8 cellular contexts compared by ENCODE assay signal in genomic region chr11:636511-637332, GRCh38. TPM values are rescaled to one million over a fixed set of nuclear protein-coding genes. Genes with fewer than 3 reads are reported as not detected.
A peak's percentile ranks its signal among the peaks of the same experiment; 100 is the strongest.
DNase-seq lines count a peak whose midpoint lies in the region; ATAC-seq and TF ChIP-seq lines count a peak whose summit lies in the region.

TSS of gene DRD4 (plus strand) at chr11:637269. CDS start at chr11:637305, 36 bp downstream.

- no peaks in the 10 kb centered on the region for H3K9me3 ChIP-seq in upper lobe of right lung
- H3K9me3 ChIP-seq in SJCRH30 (replicated peaks), result no peaks in the 10 kb centered on the region

- no peaks in the 10 kb centered on the region for H3K9me3 Mint-ChIP-seq in effector memory CD8-positive, alpha-beta T cell
- H3K9me3 Mint-ChIP-seq in memory B cell, result no peaks in the 10 kb centered on the region

- no peak within 1 kb of the TSS for H3K27ac Mint-ChIP-seq in effector memory CD8-positive, alpha-beta T cell
- peak within 1 kb of the TSS; percentile 58 for H3K27ac Mint-ChIP-seq in memory B cell

- H3K36me3 Mint-ChIP-seq in effector memory CD8-positive, alpha-beta T cell (ENCODE audit: insufficient read depth), result no peaks in the 10 kb centered on the region
- peaks cover 5% of the 10 kb centered on the region for H3K36me3 Mint-ChIP-seq in memory B cell

- ATAC-seq in effector memory CD8-positive, alpha-beta T cell (replicated peaks), result peak; percentile 30
- ATAC-seq in memory B cell (ENCODE audit: low read depth) (no peak), upper lobe of right lung (peak; percentile 70)

- H3K4me3 ChIP-seq in upper lobe of right lung (no peak within 1 kb of the TSS), SJCRH30 (no peak within 1 kb of the TSS)

- H3K36me3 ChIP-seq in upper lobe of right lung (no peaks in the 10 kb centered on the region), SJCRH30 (no peaks in the 10 kb centered on the region)

- H3K4me3 Mint-ChIP-seq in effector memory CD8-positive, alpha-beta T cell, result peak within 1 kb of the TSS; percentile 57 to 58
- peak within 1 kb of the TSS; percentile 63 for H3K4me3 Mint-ChIP-seq in memory B cell

- no peak for TF ChIP-seq CTCF in upper lobe of right lung (IDR thresholded peaks at IDR 0.05)

- DNase-seq in activated naive CD4-positive, alpha-beta T cell treated with anti-CD3 and anti-CD28 coated beads, Interleukin-2, amount 50 U/mL, for 16 hours, result peak; percentile 13
- no peak for DNase-seq in activated naive CD4-positive, alpha-beta T cell (lab: John Stamatoyannopoulos, UW)
- no peak for DNase-seq in effector memory CD8-positive, alpha-beta T cell
- DNase-seq in memory B cell (ENCODE audit: low spot score in 2 of 2) (no peak), upper lobe of right lung (no peak), caudate nucleus (lab: John Stamatoyannopoulos, UW) (no peak), SJCRH30 (no peak)
- no peak for DNase-seq in activated CD4-positive, CD25-positive, alpha-beta regulatory T cell (lab: John Stamatoyannopoulos, UW)

- H3K27ac ChIP-seq in upper lobe of right lung (no peak within 1 kb of the TSS), caudate nucleus (ENCODE audit: low read depth, low read length) (no peak within 1 kb of the TSS), SJCRH30 (no peak within 1 kb of the TSS)

- peaks cover 11 to 15% of the 10 kb centered on the region in 2 donors for H3K4me1 Mint-ChIP-seq in effector memory CD8-positive, alpha-beta T cell (ENCODE audit: low read depth in 2 of 2)
- H3K4me1 Mint-ChIP-seq in memory B cell, result peaks cover 11% of the 10 kb centered on the region

- H3K4me1 ChIP-seq in upper lobe of right lung (peaks cover 4% of the 10 kb centered on the region), SJCRH30 (peaks cover 8% of the 10 kb centered on the region)

- peaks cover 13 to 38% of the 10 kb centered on the region in 2 donors for H3K27me3 Mint-ChIP-seq in effector memory CD8-positive, alpha-beta T cell
- peaks cover 13% of the 10 kb centered on the region for H3K27me3 Mint-ChIP-seq in memory B cell

- peaks cover 24% of the 10 kb centered on the region for H3K27me3 ChIP-seq in upper lobe of right lung
- H3K27me3 ChIP-seq in SJCRH30, result no peaks in the 10 kb centered on the region

- intact Hi-C loops in upper lobe of right lung (cut with DNase I), result no loop called here

RNA-seq across cellular contexts. Expression of gene DRD4, which starts in this region (rescaled TPM):
- total RNA-seq in upper lobe of right lung, result 1.2 TPM
- not detected in 2 replicates for total RNA-seq in SJCRH30 (2014; rRNA removed; shearing (Covaris generic))
